Comparison of ENCODE assay signal across 20 cellular contexts in the genomic region with DNA sequence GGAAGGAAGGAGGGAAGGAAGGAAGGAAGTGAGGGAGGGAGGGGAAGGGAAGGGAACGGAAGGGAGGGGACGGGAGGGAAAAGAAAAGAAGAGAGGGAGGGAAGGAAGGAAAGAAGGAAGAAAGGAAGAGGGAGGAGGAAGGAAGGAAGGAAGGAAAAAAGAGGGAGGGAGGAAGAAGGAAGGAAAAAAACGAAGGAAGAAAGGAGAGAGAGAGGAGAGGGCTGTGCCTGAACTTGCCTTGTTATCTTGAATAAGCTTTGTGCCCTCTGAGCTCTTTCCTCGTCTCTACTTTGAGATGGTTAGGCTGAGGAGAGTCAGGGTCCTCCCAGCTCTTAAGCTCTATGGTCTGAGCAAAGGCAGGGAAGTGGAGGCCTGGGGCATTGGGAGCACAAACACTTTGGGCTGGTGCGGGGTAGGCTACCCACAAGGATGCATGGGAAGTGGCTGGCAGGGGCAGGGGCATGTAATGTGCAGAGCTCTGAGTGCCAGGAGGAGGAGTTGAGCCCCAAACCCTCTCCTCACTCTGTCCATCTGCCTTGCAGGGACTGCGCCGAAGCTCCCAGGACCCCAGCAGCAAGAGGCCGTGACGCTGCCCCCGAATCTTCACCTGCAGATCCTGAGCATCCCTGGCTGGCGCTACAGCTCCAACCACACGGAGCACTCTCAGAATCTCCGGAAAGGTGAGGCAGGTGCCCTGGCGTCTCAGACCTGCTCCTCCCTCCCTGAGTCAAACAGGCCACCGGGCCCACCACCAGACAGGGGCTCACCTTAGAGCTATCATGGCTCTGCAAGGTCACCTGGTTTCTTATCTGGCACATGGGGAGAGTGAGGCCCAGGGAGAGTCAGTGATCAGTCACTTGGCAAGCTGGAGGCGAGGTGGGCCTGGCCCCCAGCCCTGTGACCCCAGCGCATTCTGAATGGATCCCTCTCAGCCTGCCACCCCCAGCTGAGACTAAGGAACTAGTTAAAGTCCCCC.
"Had no signal": no experiment of that assay in that cellular context is flagged by ENCODE, and none has a peak within 500 bp of the region (broad histone marks: within the 10 kb centered on the region; RNA-seq: fewer than 3 reads in every experiment).

No MANE protein-coding gene starts in this region.

- H3K9me3 Mint-ChIP-seq: brain; effector memory CD8-positive, alpha-beta T cell; nephron progenitor cell; T-cell had no signal

- H3K4me3 Mint-ChIP-seq: activated CD8-positive, alpha-beta T cell treated with anti-CD3 and anti-CD28 coated beads, Interleukin-2, amount 10 ng/mL, durations not matched to agents 7 days and 5 days; brain; effector memory CD8-positive, alpha-beta T cell; nephron progenitor cell; T-cell had no signal

- H3K27ac Mint-ChIP-seq: activated CD8-positive, alpha-beta T cell treated with anti-CD3 and anti-CD28 coated beads, Interleukin-2, amount 10 ng/mL, durations not matched to agents 7 days and 5 days; nephron progenitor cell had no signal

- H3K27me3 Mint-ChIP-seq: brain; effector memory CD8-positive, alpha-beta T cell; T-cell had no signal

- ATAC-seq: activated CD8-positive, alpha-beta T cell treated with anti-CD3 and anti-CD28 coated beads, Interleukin-2, amount 10 ng/mL, durations not matched to agents 7 days and 5 days; effector memory CD8-positive, alpha-beta T cell; esophagus mucosa; sciatic nerve; stimulated activated naive CD8-positive, alpha-beta T cell treated with anti-CD3 and anti-CD28 coated beads, Interleukin-15, Interleukin-2, amounts not matched to agents 100 U/mL and 50 U/mL, for 24 hours; T-cell had no signal

- DNase-seq: activated CD4-positive, alpha-beta T cell treated with anti-CD3 and anti-CD28 coated beads for 1 hour; activated CD4-positive, alpha-beta T cell treated with anti-CD3 and anti-CD28 coated beads, Interleukin-2, amount 50 U/mL, for 1 hour; activated CD8-positive, alpha-beta T cell treated with anti-CD3 and anti-CD28 coated beads, Interleukin-2, amount 10 ng/mL, durations not matched to agents 7 days and 5 days; activated naive CD4-positive, alpha-beta T cell treated with anti-CD3 and anti-CD28 coated beads, Interleukin-2, amount 50 U/mL, for 16 hours; anterior cingulate cortex; colonic mucosa; effector memory CD8-positive, alpha-beta T cell; hippocampal formation; nephron progenitor cell; nucleus accumbens; small intestine; stimulated activated CD4-positive, alpha-beta T cell treated with anti-CD3 and anti-CD28 coated beads, Interleukin-15, amount 100 ng/mL, for 24 hours; stimulated activated CD8-positive, alpha-beta memory T cell treated with anti-CD3 and anti-CD28 coated beads, Interleukin-4, amount 100 ng/mL, for 48 hours; stimulated activated naive CD8-positive, alpha-beta T cell treated with anti-CD3 and anti-CD28 coated beads, Interleukin-15, Interleukin-2, amounts not matched to agents 100 U/mL and 50 U/mL, for 24 hours; T-cell; T-helper 9 cell; tibial artery had no signal

- H3K4me1 Mint-ChIP-seq: brain, nephron progenitor cell, T-cell had no signal
